Comparison of ENCODE assay signal across 8 cellular contexts in the genomic region with DNA sequence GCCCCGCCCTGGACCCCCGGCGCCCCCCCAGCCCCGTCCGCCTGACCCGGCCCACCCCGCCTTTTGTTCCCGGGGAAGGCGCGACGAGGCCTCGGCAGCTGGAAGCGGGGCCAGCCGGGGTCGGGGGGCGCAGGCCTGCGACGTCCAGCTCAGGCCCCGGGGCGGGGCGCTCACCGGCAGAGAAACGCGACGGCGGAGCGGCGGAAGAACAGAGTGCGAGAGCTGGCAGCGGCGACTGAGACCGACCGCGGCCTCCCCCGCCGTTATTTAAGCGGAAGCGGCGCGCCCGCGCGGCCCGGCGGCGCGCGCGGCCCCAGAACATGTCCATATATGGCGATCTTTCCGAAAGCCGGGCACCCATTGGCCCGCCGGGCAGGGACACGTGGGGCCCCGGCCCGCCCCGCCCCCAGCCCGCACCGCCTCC. TPM values are rescaled to one million over a fixed set of nuclear protein-coding genes. Genes with fewer than 3 reads are reported as not detected.
DNase-seq lines count a peak whose midpoint lies in the region; TF ChIP-seq lines count a peak whose summit lies in the region.

Gene ACTG1 (minus strand): TSS at position 240 of the 424 bp plus-strand sequence. CDS start 445 bp downstream, outside the sequence.

- peak; percentile 49 for TF ChIP-seq POLR2A in testis (IDR thresholded peaks at IDR 0.05)

- H3K27me3 Mint-ChIP-seq in activated naive CD8-positive, alpha-beta T cell treated with anti-CD3 and anti-CD28 coated beads for 36 hours = peaks cover 11% of the 10 kb centered on the region
- H3K27me3 Mint-ChIP-seq in glutamatergic neuron (ENCODE audit: unreplicated experiment) = peaks cover 38% of the 10 kb centered on the region
- no peaks in the 10 kb centered on the region for H3K27me3 Mint-ChIP-seq in osteocyte (ENCODE audit: unreplicated experiment)

- CTCF ChIA-PET in HEK293 (lab: Yijun Ruan, JAX) = interaction anchor here (1.1 kb wide), 1 partner anchor 89 kb away, joined by 4 read pairs; no protein-coding TSS in a partner anchor

- peak within 1 kb of the TSS; percentile 96 for H3K4me3 Mint-ChIP-seq in activated naive CD8-positive, alpha-beta T cell treated with anti-CD3 and anti-CD28 coated beads for 36 hours
- H3K4me3 Mint-ChIP-seq in glutamatergic neuron (ENCODE audit: unreplicated experiment) = peak within 1 kb of the TSS; percentile 100
- peak within 1 kb of the TSS; percentile 98 for H3K4me3 Mint-ChIP-seq in osteocyte (ENCODE audit: unreplicated experiment)

- peak within 1 kb of the TSS; percentile 74 for H3K4me2 ChIP-seq in SU-DHL-6 (ENCODE audit: low read depth, low read length, poor library complexity, severe bottlenecking)

- peaks cover 1% of the 10 kb centered on the region for H3K9me3 Mint-ChIP-seq in activated naive CD8-positive, alpha-beta T cell treated with anti-CD3 and anti-CD28 coated beads for 36 hours
- H3K9me3 Mint-ChIP-seq in glutamatergic neuron (ENCODE audit: unreplicated experiment) = peaks cover 38% of the 10 kb centered on the region
- no peaks in the 10 kb centered on the region for H3K9me3 Mint-ChIP-seq in osteocyte (ENCODE audit: unreplicated experiment)

- H3K9me2 ChIP-seq in SU-DHL-6 (replicated peaks; ENCODE audit: insufficient read depth, low read length) = no peaks in the 10 kb centered on the region

- intact Hi-C loops in testis (cut with DNase I; ENCODE audit: low total_unique reads) = loop anchor here (2.0 kb wide), 1 partner anchor 114 kb away; no protein-coding TSS in a partner anchor

- TF ChIP-seq CTCF in HEK293 (tag by site-specific recombination; IDR thresholded peaks at IDR 0.05) (no peak), SU-DHL-6 (IDR thresholded peaks at IDR 0.05; ENCODE audit: insufficient read depth, low read length, poor library complexity, severe bottlenecking) (no peak), glutamatergic neuron (IDR thresholded peaks at IDR 0.05; ENCODE audit: partially characterized antibody, unreplicated experiment) (no peak), osteocyte (IDR thresholded peaks at IDR 0.05) (no peak), testis (IDR thresholded peaks at IDR 0.05) (no peak)

- H3F3A ChIP-seq in SU-DHL-6 (ENCODE audit: insufficient read depth) = peaks cover 86% of the 10 kb centered on the region

- DNase-seq in Daoy (ENCODE audit: low read depth) (peak; percentile 95), NCI-H1092 treated with DMSO at 0.1 percent for 48 hours (lab: John Stamatoyannopoulos, UW) (peak; percentile 90), glutamatergic neuron (peak; percentile 89), osteocyte (ENCODE audit: extremely low spot score, unreplicated experiment) (peak; percentile 98), testis (peak; percentile 93)
- DNase-seq in activated naive CD8-positive, alpha-beta T cell treated with anti-CD3 and anti-CD28 coated beads for 36 hours = peak; percentile 91

- H4K20me1 ChIP-seq in SU-DHL-6 (ENCODE audit: low read depth, low read length) = peaks cover 26% of the 10 kb centered on the region

- POLR2A ChIA-PET in HEK293 (lab: Yijun Ruan, JAX) = interaction anchor here (0.6 to 9.9 kb wide), 26 partner anchors 9 to 356 kb away, joined by 3 to 85 read pairs (median 4); partner anchors contain the start of genes ARL16, BAHCC1, CCDC137 and CEP131

- peaks cover 29% of the 10 kb centered on the region for H3K4me1 Mint-ChIP-seq in activated naive CD8-positive, alpha-beta T cell treated with anti-CD3 and anti-CD28 coated beads for 36 hours
- H3K4me1 Mint-ChIP-seq in glutamatergic neuron (ENCODE audit: low read depth, unreplicated experiment) = peaks cover 12% of the 10 kb centered on the region
- peaks cover 42% of the 10 kb centered on the region for H3K4me1 Mint-ChIP-seq in osteocyte (ENCODE audit: unreplicated experiment)

- H3K36me3 Mint-ChIP-seq in activated naive CD8-positive, alpha-beta T cell treated with anti-CD3 and anti-CD28 coated beads for 36 hours = peaks cover 43% of the 10 kb centered on the region
- H3K36me3 Mint-ChIP-seq in glutamatergic neuron (ENCODE audit: unreplicated experiment) (peaks cover 29% of the 10 kb centered on the region), osteocyte (ENCODE audit: unreplicated experiment) (peaks cover 43% of the 10 kb centered on the region)

- H3K79me2 ChIP-seq in SU-DHL-6 (ENCODE audit: insufficient read depth, low read length) = peaks cover 24% of the 10 kb centered on the region

- no peaks in the 10 kb centered on the region for H3K9me3 ChIP-seq in HEK293 (ENCODE audit: control insufficient read depth, insufficient read depth, low read depth, low read length)
- no peaks in the 10 kb centered on the region for H3K9me3 ChIP-seq in SU-DHL-6 (ENCODE audit: insufficient read depth, low read length)
- H3K9me3 ChIP-seq in testis = no peaks in the 10 kb centered on the region

- H3K27ac Mint-ChIP-seq in activated naive CD8-positive, alpha-beta T cell treated with anti-CD3 and anti-CD28 coated beads for 36 hours = peak within 1 kb of the TSS; percentile 93
- H3K27ac Mint-ChIP-seq in glutamatergic neuron (ENCODE audit: unreplicated experiment) = peak within 1 kb of the TSS; percentile 91
- peak within 1 kb of the TSS; percentile 97 for H3K27ac Mint-ChIP-seq in osteocyte (ENCODE audit: unreplicated experiment)

- H3K4me3 ChIP-seq in HEK293 (ENCODE audit: low read depth, low read length) (peak within 1 kb of the TSS; percentile 92), SU-DHL-6 (ENCODE audit: insufficient read depth, low read length, poor library complexity, severe bottlenecking) (peak within 1 kb of the TSS; percentile 93), testis (peak within 1 kb of the TSS; percentile 74 to 96)

- peaks cover 17% of the 10 kb centered on the region for H3K4me1 ChIP-seq in HEK293 (ENCODE audit: control insufficient read depth, insufficient read depth, low read length)
- H3K4me1 ChIP-seq in testis = peaks cover 35% of the 10 kb centered on the region

- H3K36me3 ChIP-seq in HEK293 (ENCODE audit: control insufficient read depth in 2 of 2, insufficient read depth in 1 of 2, low read length in 2 of 2) (peaks cover 18 to 40% of the 10 kb centered on the region in 2 experiments), SU-DHL-6 (ENCODE audit: low read length) (peaks cover 31% of the 10 kb centered on the region), testis (ENCODE audit: low read depth, missing control alignments) (no peaks in the 10 kb centered on the region)

- H3K9ac ChIP-seq in SU-DHL-6 (ENCODE audit: low read length) = peak within 1 kb of the TSS; percentile 94

- no peak within 1 kb of the TSS for H2AFZ ChIP-seq in SU-DHL-6 (ENCODE audit: low read depth, low read length, severe bottlenecking)

- H3K27ac ChIP-seq in HEK293 (ENCODE audit: extremely low read depth, low read depth, low read length) (peak within 1 kb of the TSS; percentile 100), SU-DHL-6 (ENCODE audit: low read depth, low read length) (peak within 1 kb of the TSS; percentile 95), testis (peak within 1 kb of the TSS; percentile 99 to 100)

- H3K27me3 ChIP-seq in SU-DHL-6 (ENCODE audit: low read length) = no peaks in the 10 kb centered on the region
- no peaks in the 10 kb centered on the region for H3K27me3 ChIP-seq in testis

- WGBS in testis, 2 donors = 1% methylated on average over 48 of the region's 60 CpGs; no CpG with 5 or more reads in 1 of the 2 donors

TF ChIP-seq in HEK293, 187 proteins besides CTCF, POLR2A, EP300 and RAD21 (continues in another document):
- TF ChIP-seq ZBTB7A (tag by site-specific recombination; IDR thresholded peaks at IDR 0.05; ENCODE audit: low read depth) = 0 out of 2 replicates have a peak, but pooled peaks have one; percentile 10
- TF ChIP-seq EGR2 (tag by site-specific recombination; IDR thresholded peaks at IDR 0.05; ENCODE audit: low read depth) = no peak
- TF ChIP-seq KLF10 (tag by site-specific recombination; IDR thresholded peaks at IDR 0.05) = peak; percentile 48
- TF ChIP-seq ZNF660 (tag by site-specific recombination; IDR thresholded peaks at IDR 0.05) = peak; percentile 74
- TF ChIP-seq HOXC10 (CRISPR knock-in tag; IDR thresholded peaks at IDR 0.05) = 0 out of 2 replicates have a peak, but pooled peaks have one; percentile 16
- TF ChIP-seq KLF7 (tag by site-specific recombination; IDR thresholded peaks at IDR 0.05; ENCODE audit: borderline replicate concordance) = 0 out of 2 replicates have a peak, but pooled peaks have one; percentile 12
- TF ChIP-seq ZSCAN30 (tag by site-specific recombination; IDR thresholded peaks at IDR 0.05) = peak; percentile 88
- TF ChIP-seq KLF8 (tag by site-specific recombination; IDR thresholded peaks at IDR 0.05) = 0 out of 2 replicates have a peak, but pooled peaks have one; percentile 9
- TF ChIP-seq, protein P1, sequence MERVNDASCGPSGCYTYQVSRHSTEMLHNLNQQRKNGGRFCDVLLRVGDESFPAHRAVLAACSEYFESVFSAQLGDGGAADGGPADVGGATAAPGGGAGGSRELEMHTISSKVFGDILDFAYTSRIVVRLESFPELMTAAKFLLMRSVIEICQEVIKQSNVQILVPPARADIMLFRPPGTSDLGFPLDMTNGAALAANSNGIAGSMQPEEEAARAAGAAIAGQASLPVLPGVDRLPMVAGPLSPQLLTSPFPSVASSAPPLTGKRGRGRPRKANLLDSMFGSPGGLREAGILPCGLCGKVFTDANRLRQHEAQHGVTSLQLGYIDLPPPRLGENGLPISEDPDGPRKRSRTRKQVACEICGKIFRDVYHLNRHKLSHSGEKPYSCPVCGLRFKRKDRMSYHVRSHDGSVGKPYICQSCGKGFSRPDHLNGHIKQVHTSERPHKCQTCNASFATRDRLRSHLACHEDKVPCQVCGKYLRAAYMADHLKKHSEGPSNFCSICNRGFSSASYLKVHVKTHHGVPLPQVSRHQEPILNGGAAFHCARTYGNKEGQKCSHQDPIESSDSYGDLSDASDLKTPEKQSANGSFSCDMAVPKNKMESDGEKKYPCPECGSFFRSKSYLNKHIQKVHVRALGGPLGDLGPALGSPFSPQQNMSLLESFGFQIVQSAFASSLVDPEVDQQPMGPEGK (tag by site-specific recombination; IDR thresholded peaks at IDR 0.05) = no peak; the same call in 1 of the 2 replicates

RNA-seq across cellular contexts. Expression of gene ACTG1, which starts in this region (rescaled TPM):
- total RNA-seq in Daoy (2014; rRNA removed; shearing (Covaris generic)) = 5,410 and 5,454 TPM in 2 replicates
- 1,000 to 10,000 TPM; 4,989 to 4,998 TPM for total RNA-seq in activated naive CD8-positive, alpha-beta T cell treated with anti-CD3 and anti-CD28 coated beads for 36 hours
- total RNA-seq in glutamatergic neuron (ENCODE audit: unreplicated experiment) (5,342 TPM), osteocyte (4,236 and 4,267 TPM in 2 replicates), testis (1,000 to 10,000 TPM; 1,790 to 2,057 TPM)
- 1,571 TPM for polyA plus RNA-seq in testis (ENCODE audit: insufficient read depth, low read depth, low replicate concordance)

Comparison
In these comparisons a context has a peak if more than half of its experiments do, and no peak if none do; other contexts are left out.
1. Peak in every context shown above with its lines: DNase-seq, H3K4me3 ChIP-seq and H3K27ac ChIP-seq.